ENCODE assay signal across 1 cellular context in the genomic region with DNA sequence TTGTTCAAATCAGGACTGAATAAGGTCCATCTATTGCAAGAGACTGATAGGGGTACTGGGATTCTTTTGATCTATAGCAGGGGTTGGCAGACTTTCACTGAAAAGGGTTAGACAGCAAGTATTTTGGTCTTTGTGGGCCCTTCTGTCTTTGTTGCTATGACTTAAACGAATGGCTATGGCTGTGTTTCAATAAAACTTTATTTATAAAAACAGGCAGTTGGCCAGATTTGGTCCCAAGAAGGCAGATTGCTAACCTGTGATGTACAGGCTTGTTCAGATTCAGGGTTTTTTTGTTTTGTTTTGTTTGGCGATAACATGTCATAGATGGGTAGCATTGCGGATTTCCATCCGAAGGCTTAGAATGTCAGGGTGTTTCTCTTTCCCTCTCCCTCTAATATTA.
TF ChIP-seq lines count a peak whose summit lies in the region.

No MANE protein-coding gene starts in this region.

TF ChIP-seq in K562, 482 proteins besides CTCF, POLR2A, EP300 and RAD21 (continued from another document):
- TF ChIP-seq, protein P1, sequence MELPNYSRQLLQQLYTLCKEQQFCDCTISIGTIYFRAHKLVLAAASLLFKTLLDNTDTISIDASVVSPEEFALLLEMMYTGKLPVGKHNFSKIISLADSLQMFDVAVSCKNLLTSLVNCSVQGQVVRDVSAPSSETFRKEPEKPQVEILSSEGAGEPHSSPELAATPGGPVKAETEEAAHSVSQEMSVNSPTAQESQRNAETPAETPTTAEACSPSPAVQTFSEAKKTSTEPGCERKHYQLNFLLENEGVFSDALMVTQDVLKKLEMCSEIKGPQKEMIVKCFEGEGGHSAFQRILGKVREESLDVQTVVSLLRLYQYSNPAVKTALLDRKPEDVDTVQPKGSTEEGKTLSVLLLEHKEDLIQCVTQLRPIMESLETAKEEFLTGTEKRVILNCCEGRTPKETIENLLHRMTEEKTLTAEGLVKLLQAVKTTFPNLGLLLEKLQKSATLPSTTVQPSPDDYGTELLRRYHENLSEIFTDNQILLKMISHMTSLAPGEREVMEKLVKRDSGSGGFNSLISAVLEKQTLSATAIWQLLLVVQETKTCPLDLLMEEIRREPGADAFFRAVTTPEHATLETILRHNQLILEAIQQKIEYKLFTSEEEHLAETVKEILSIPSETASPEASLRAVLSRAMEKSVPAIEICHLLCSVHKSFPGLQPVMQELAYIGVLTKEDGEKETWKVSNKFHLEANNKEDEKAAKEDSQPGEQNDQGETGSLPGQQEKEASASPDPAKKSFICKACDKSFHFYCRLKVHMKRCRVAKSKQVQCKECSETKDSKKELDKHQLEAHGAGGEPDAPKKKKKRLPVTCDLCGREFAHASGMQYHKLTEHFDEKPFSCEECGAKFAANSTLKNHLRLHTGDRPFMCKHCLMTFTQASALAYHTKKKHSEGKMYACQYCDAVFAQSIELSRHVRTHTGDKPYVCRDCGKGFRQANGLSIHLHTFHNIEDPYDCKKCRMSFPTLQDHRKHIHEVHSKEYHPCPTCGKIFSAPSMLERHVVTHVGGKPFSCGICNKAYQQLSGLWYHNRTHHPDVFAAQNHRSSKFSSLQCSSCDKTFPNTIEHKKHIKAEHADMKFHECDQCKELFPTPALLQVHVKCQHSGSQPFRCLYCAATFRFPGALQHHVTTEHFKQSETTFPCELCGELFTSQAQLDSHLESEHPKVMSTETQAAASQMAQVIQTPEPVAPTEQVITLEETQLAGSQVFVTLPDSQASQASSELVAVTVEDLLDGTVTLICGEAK (IDR thresholded peaks at IDR 0.05), result peak; percentile 92
- TF ChIP-seq, protein P1 (CRISPR knock-in tag; IDR thresholded peaks at IDR 0.05), result peak; percentile 71
- TF ChIP-seq ZNF780A (CRISPR knock-in tag; IDR thresholded peaks at IDR 0.05), result no peak
